ENCODE assay signal across 1 cellular context in genomic region chr10:24552346-24553016, GRCh38.
TF ChIP-seq lines count a peak whose summit lies in the region.

No MANE protein-coding gene starts in this region.

TF ChIP-seq in SK-N-SH, 30 proteins besides CTCF, POLR2A, EP300 and RAD21 (continued from another document):
- TF ChIP-seq PBX3 (IDR thresholded peaks at IDR 0.05) (no peak), TEAD4 (IDR thresholded peaks at IDR 0.05; ENCODE audit: borderline replicate concordance, insufficient read depth) (no peak), MXI1 (IDR thresholded peaks at IDR 0.05; ENCODE audit: low read depth, low read length) (no peak), MAX (IDR thresholded peaks at IDR 0.05; ENCODE audit: low read depth) (no peak), RFX5 (IDR thresholded peaks at IDR 0.05; ENCODE audit: low read length) (no peak), NRF1 (IDR thresholded peaks at IDR 0.05; ENCODE audit: low read depth, low read length) (no peak), RXRA (IDR thresholded peaks at IDR 0.05; ENCODE audit: borderline replicate concordance, low read depth) (no peak), FOXJ3 (CRISPR knock-in tag; IDR thresholded peaks at IDR 0.05) (no peak), YY1 (IDR thresholded peaks at IDR 0.05; ENCODE audit: low read depth) (no peak), TAF1 (IDR thresholded peaks at IDR 0.05; ENCODE audit: borderline replicate concordance, low read depth, low read length) (no peak), RCOR1 (IDR thresholded peaks at IDR 0.05; ENCODE audit: low read length) (no peak)
